In genomic region chr7:7919449-7919945, GRCh38 we compare ENCODE assay signal across 22 cellular contexts. TPM values are rescaled to one million over a fixed set of nuclear protein-coding genes. Genes with fewer than 3 reads are reported as not detected.
DNase-seq lines count a peak whose midpoint lies in the region; ATAC-seq lines count a peak whose summit lies in the region.
"Had no signal": no experiment of that assay in that cellular context is flagged by ENCODE, and none has a peak within 500 bp of the region (broad histone marks: within the 10 kb centered on the region; RNA-seq: fewer than 3 reads in every experiment).

No MANE protein-coding gene starts in this region.

- no peaks in the 10 kb centered on the region for H3K9me3 Mint-ChIP-seq in naive B cell
- H3K9me3 Mint-ChIP-seq: CD8-positive, alpha-beta T cell; neural progenitor cell had no signal

- H3K27me3 Mint-ChIP-seq in naive B cell, result no peaks in the 10 kb centered on the region
- H3K27me3 Mint-ChIP-seq: T-helper 17 cell had no signal

- DNase-seq in NAMALWA (ENCODE audit: low spot score), result peak; percentile 13
- DNase-seq in naive B cell, result no peak
- no peak for DNase-seq in SW480 (ENCODE audit: low spot score)
- no peak for DNase-seq in NCI-H2196 (lab: John Stamatoyannopoulos, UW; ENCODE audit: unreplicated experiment)
- no peak for DNase-seq in COR-L47 (lab: John Stamatoyannopoulos, UW)
- DNase-seq: activated CD4-positive, alpha-beta T cell treated with anti-CD3 and anti-CD28 coated beads, Interleukin-2, amount 50 U/mL, for 1 hour; activated CD8-positive, alpha-beta memory T cell treated with anti-CD3 and anti-CD28 coated beads, Interleukin-2, amount 50 U/mL, for 4 hours; activated effector memory CD4-positive, alpha-beta T cell treated with anti-CD3 and anti-CD28 coated beads, Interleukin-2, amount 50 U/mL, for 16 hours; CD8-positive, alpha-beta T cell; dermis blood vessel endothelial cell; DMS79; GM23248; mucosa of descending colon; NCI-H1694 treated with DMSO at 0.1 percent for 48 hours; NCI-H2227 treated with DMSO at 0.1 percent for 48 hours; stimulated activated CD4-positive, alpha-beta T cell treated with anti-CD3 and anti-CD28 coated beads, Interleukin-1b, Interleukin-23, amount 100 ng/mL, for 48 hours; stimulated activated naive CD4-positive, alpha-beta T cell treated with Interleukin-2 at 50 U/mL for 16 hours; T-helper 17 cell had no signal

- H3K4me1 Mint-ChIP-seq in naive B cell, result peaks cover 47 to 49% (median 47%) of the 10 kb centered on the region in 3 donors

- H3K4me3 Mint-ChIP-seq in naive B cell, result peak overlapping the region in 4 of 8 donors; percentile 15 to 83 (median 22)
- H3K4me3 Mint-ChIP-seq: CD8-positive, alpha-beta T cell; neural progenitor cell had no signal

- peak; percentile 32 for ATAC-seq in GM18499 (IDR thresholded peaks at IDR 0.05; ENCODE audit: insufficient read depth, unreplicated experiment)
- peak; percentile 26 for ATAC-seq in HG02571 (IDR thresholded peaks at IDR 0.05; ENCODE audit: unreplicated experiment)
- no peak for ATAC-seq in naive B cell (ENCODE audit: low read depth in 2 of 2)
- ATAC-seq in HG03097 (IDR thresholded peaks at IDR 0.05; ENCODE audit: low FRiP score, unreplicated experiment), result no peak
- ATAC-seq: CD8-positive, alpha-beta T cell; T-helper 17 cell had no signal

- H3K27ac Mint-ChIP-seq in naive B cell, result peak overlapping the region; percentile 74 to 93 (median 88)
- H3K27ac Mint-ChIP-seq: CD8-positive, alpha-beta T cell; neural progenitor cell had no signal

- peaks cover 0 to 2% of the 10 kb centered on the region in 2 donors for H3K36me3 Mint-ChIP-seq in naive B cell
- H3K36me3 Mint-ChIP-seq: CD8-positive, alpha-beta T cell; neural progenitor cell had no signal

RNA-seq across cellular contexts. Expression of gene GLCCI1, which starts 49.1 kb away (rescaled TPM):
- polyA plus RNA-seq in naive B cell (ENCODE audit: low read depth in 6 of 6), result 10 to 100 TPM; 17.2 to 35.4 (median 20.9) TPM

Comparison
In these comparisons a context has a peak if more than half of its experiments do, and no peak if none do; other contexts are left out.
1. ATAC-seq: peak in GM18499 (single experiment) and HG02571 (single experiment); none in naive B cell (0 of 2) and HG03097 (single experiment).